Comparison of ENCODE assay signal across 8 cellular contexts in the genomic region with DNA sequence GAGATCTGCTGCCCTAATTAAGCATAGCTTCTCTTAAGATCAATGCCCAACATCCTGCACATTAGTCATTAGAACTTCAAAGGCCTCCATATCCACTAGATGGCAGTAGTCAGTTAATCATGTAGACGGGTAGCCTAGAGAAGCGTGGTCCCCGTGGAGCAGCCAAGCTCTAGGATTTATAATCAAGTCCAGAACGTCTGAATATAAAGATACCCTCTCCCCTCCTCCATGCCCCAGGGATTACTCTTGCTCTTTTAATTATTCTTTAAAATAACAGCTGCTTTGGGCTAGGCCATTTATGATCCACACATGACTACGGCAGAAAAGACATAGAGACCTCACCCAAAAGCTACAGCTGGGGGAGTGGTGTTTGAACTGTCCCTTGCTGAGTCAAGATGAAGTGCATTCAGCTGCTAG.
A peak's percentile ranks its signal among the peaks of the same experiment; 100 is the strongest.
DNase-seq lines count a peak whose midpoint lies in the region; TF ChIP-seq lines count a peak whose summit lies in the region.

No MANE protein-coding gene starts in this region.

- no peaks in the 10 kb centered on the region for H3K36me3 ChIP-seq in muscle layer of colon (ENCODE audit: insufficient read depth, low read length)
- H3K36me3 ChIP-seq in suprapubic skin = no peaks in the 10 kb centered on the region

- WGBS in suprapubic skin = 11% methylated on average over 5 of the region's 5 CpGs

- peak in 5 of 6 experiments; percentile 1 to 64 (median 17) for DNase-seq in stimulated activated naive CD4-positive, alpha-beta T cell (lab: John Stamatoyannopoulos, UW)
- no peak for DNase-seq in stimulated activated naive CD4-positive, alpha-beta T cell treated with Interleukin-2 at 50 U/mL for 16 hours (lab: John Stamatoyannopoulos, UW)
- peak; percentile 42 for DNase-seq in HS-27A (ENCODE audit: low read depth)
- peak; percentile 86 for DNase-seq in NCI-H748 (lab: John Stamatoyannopoulos, UW; ENCODE audit: unreplicated experiment)
- DNase-seq in activated CD8-positive, alpha-beta memory T cell treated with anti-CD3 and anti-CD28 coated beads for 24 hours = peak; percentile 59
- DNase-seq in epithelial cell of proximal tubule (ENCODE audit: low read depth) = peak; percentile 25
- DNase-seq in suprapubic skin (ENCODE audit: low spot score in 2 of 2) = no peak

- TF ChIP-seq CTCF in epithelial cell of proximal tubule (conservative IDR thresholded peaks at IDR 0.05; ENCODE audit: low read depth, low read length) = peak; percentile 83
- TF ChIP-seq CTCF in suprapubic skin (IDR thresholded peaks at IDR 0.05) = peak; percentile 33 to 44

- H3K9me3 ChIP-seq in muscle layer of colon (ENCODE audit: low read length) (no peaks in the 10 kb centered on the region), suprapubic skin (no peaks in the 10 kb centered on the region)

- TF ChIP-seq POLR2A in suprapubic skin (IDR thresholded peaks at IDR 0.05) = no peak

- no peaks in the 10 kb centered on the region for H3K27me3 ChIP-seq in muscle layer of colon (ENCODE audit: control insufficient read depth in 1 of 2, insufficient read depth in 2 of 2, low read length in 2 of 2)
- H3K27me3 ChIP-seq in suprapubic skin = no peaks in the 10 kb centered on the region

- TF ChIP-seq EP300 in suprapubic skin (IDR thresholded peaks at IDR 0.05) = no peak

- H3K4me1 ChIP-seq in muscle layer of colon (ENCODE audit: insufficient read depth, low read length) (peaks cover 40% of the 10 kb centered on the region), suprapubic skin (peaks cover 4% of the 10 kb centered on the region)

- H3K27ac ChIP-seq in muscle layer of colon (ENCODE audit: low read depth, low read length) (peak overlapping the region; percentile 79), suprapubic skin (no peak overlapping the region)

- no peak overlapping the region for H3K9ac ChIP-seq in muscle layer of colon (ENCODE audit: low read length)

- H3K4me3 ChIP-seq in epithelial cell of proximal tubule (ENCODE audit: low read depth, low read length) (no peak overlapping the region), muscle layer of colon (ENCODE audit: low read depth in 1 of 2, low read length in 2 of 2) (no peak overlapping the region), suprapubic skin (no peak overlapping the region)

Comparison
In these comparisons a context has a peak if more than half of its experiments do, and no peak if none do; other contexts are left out.
1. DNase-seq: peak in stimulated activated naive CD4-positive, alpha-beta T cell (5 of 6), HS-27A (single experiment), NCI-H748 (single experiment), activated CD8-positive, alpha-beta memory T cell treated with anti-CD3 and anti-CD28 coated beads for 24 hours (single experiment) and epithelial cell of proximal tubule (single experiment); none in stimulated activated naive CD4-positive, alpha-beta T cell treated with Interleukin-2 at 50 U/mL for 16 hours (single experiment) and suprapubic skin (0 of 2).